24 cellular contexts compared by ENCODE assay signal in the genomic region with DNA sequence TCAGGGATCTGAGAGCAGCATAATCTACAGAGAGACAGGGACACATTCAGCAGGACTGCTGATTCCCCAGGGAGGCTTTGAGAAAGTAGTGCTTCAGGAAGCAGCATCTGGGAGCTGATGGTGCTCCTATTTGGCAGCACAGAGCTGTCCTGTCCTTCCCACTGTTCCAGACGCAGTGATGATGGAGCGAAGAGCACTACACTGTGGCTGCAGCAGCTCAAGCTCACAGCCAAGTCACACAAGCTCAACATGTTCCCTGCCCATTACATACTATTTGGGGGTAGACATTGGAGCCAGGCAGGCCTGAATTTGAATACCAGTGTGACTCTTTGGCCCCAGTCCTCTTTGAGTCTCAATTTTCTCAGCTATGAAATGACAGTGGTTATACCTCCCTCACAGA.
"Had no signal": no experiment of that assay in that cellular context is flagged by ENCODE, and none has a peak within 500 bp of the region (broad histone marks: within the 10 kb centered on the region; RNA-seq: fewer than 3 reads in every experiment).

No MANE protein-coding gene starts in this region.

- H3K27ac Mint-ChIP-seq: activated naive CD8-positive, alpha-beta T cell; brain; memory B cell; nephron; progenitor cell of endocrine pancreas had no signal

- H3K4me3 Mint-ChIP-seq: activated naive CD8-positive, alpha-beta T cell; brain; central memory CD8-positive, alpha-beta T cell; memory B cell; nephron; stimulated activated naive B cell treated with anti-CD40 and anti-IgM and Interleukin-4, amounts not matched to agents 10 μg/mL and 1 μg/mL and 100 μg/mL, for 72 hours had no signal

- H3K36me3 ChIP-seq: esophagus squamous epithelium, left lung, tibial artery had no signal

- H3K9me3 ChIP-seq: esophagus squamous epithelium, left lung, tibial artery had no signal

- ATAC-seq: left lung; stimulated activated naive B cell treated with anti-CD40 and anti-IgM and Interleukin-4, amounts not matched to agents 10 μg/mL and 1 μg/mL and 100 μg/mL, for 72 hours had no signal

- H3K4me1 ChIP-seq: tibial artery had no signal

- H3K4me1 Mint-ChIP-seq: brain, nephron had no signal

- H3K27me3 Mint-ChIP-seq: activated naive CD8-positive, alpha-beta T cell; central memory CD8-positive, alpha-beta T cell; progenitor cell of endocrine pancreas had no signal

- H3K9me3 Mint-ChIP-seq: brain; central memory CD8-positive, alpha-beta T cell had no signal

- H3K27me3 ChIP-seq: esophagus squamous epithelium, left lung, tibial artery had no signal

- DNase-seq: activated effector memory CD4-positive, alpha-beta T cell treated with anti-CD3 and anti-CD28 coated beads, Interleukin-2, amount 50 U/mL, for 16 hours; activated T-cell treated with anti-CD3 and anti-CD28 coated beads, Interleukin-2, amount 50 U/mL, for 1 hour; cortex of kidney; effector CD8-positive, alpha-beta T cell; esophagus squamous epithelium; hippocampal formation; left lung; nucleus accumbens; right cardiac atrium; stimulated activated CD4-positive, alpha-beta T cell treated with anti-CD3 and anti-CD28 coated beads, Interleukin-15, amount 100 ng/mL, for 24 hours; stimulated activated CD4-positive, alpha-beta T cell treated with anti-CD3 and anti-CD28 coated beads, Interleukin-4, amount 100 ng/mL, for 1 hour; stimulated activated naive B cell treated with anti-CD40 and anti-IgM and Interleukin-4, amounts not matched to agents 10 μg/mL and 1 μg/mL and 100 μg/mL, for 72 hours; SW 1271; tibial artery had no signal

- H3K4me3 ChIP-seq: esophagus squamous epithelium, left lung, skin epidermis, tibial artery had no signal

- FAIRE-seq: endothelial cell of umbilical vein, keratinocyte, urothelium cell line had no signal

- H3K36me3 Mint-ChIP-seq: activated naive CD8-positive, alpha-beta T cell; brain; memory B cell; stimulated activated naive B cell treated with anti-CD40 and anti-IgM and Interleukin-4, amounts not matched to agents 10 μg/mL and 1 μg/mL and 100 μg/mL, for 72 hours had no signal

- H3K27ac ChIP-seq: esophagus squamous epithelium, left lung, skin epidermis, tibial artery had no signal
